10 cellular contexts compared by ENCODE assay signal in genomic region chr6:125584468-125584939, GRCh38.
DNase-seq lines count a peak whose midpoint lies in the region; ATAC-seq and TF ChIP-seq lines count a peak whose summit lies in the region.
"Had no signal": no experiment of that assay in that cellular context is flagged by ENCODE, and none has a peak within 500 bp of the region (broad histone marks: within the 10 kb centered on the region; RNA-seq: fewer than 3 reads in every experiment).

No MANE protein-coding gene starts in this region.

- ATAC-seq in GM18519 (IDR thresholded peaks at IDR 0.05; ENCODE audit: low FRiP score, unreplicated experiment) (no peak), GM18909 (IDR thresholded peaks at IDR 0.05; ENCODE audit: poor library complexity, unreplicated experiment) (no peak)

- peak overlapping the region; percentile 76 for H3K27ac Mint-ChIP-seq in neural crest cell (ENCODE audit: unreplicated experiment)

- H3K4me1 Mint-ChIP-seq in neural crest cell, result peaks cover 26% of the 10 kb centered on the region
- H3K4me1 Mint-ChIP-seq: central memory CD8-positive, alpha-beta T cell had no signal

- DNase-seq in Daoy (ENCODE audit: low read depth) (peak; percentile 55), NCI-H82 treated with DMSO at 0.1 percent for 48 hours (lab: John Stamatoyannopoulos, UW; ENCODE audit: unreplicated experiment) (peak; percentile 32), fibroblast of gingiva (ENCODE audit: low read depth) (peak; percentile 72), neural crest cell (ENCODE audit: low read depth, low spot score) (peak; percentile 29)
- no peak for DNase-seq in stimulated activated CD4-positive, alpha-beta T cell treated with anti-CD3 and anti-CD28 coated beads, Interleukin-1b, Interleukin-23, amount 100 ng/mL, for 48 hours
- DNase-seq in central memory CD4-positive, alpha-beta T cell, result no peak
- DNase-seq: EL had no signal

- H3K36me3 Mint-ChIP-seq in neural crest cell (ENCODE audit: low read depth), result no peaks in the 10 kb centered on the region

- no peak for TF ChIP-seq CTCF in neural crest cell (conservative IDR thresholded peaks at IDR 0.05)

- no peak overlapping the region for H3K4me3 Mint-ChIP-seq in neural crest cell
- H3K4me3 Mint-ChIP-seq: central memory CD8-positive, alpha-beta T cell had no signal

- no peaks in the 10 kb centered on the region for H3K9me3 Mint-ChIP-seq in neural crest cell
- H3K9me3 Mint-ChIP-seq: central memory CD8-positive, alpha-beta T cell had no signal

- peaks cover 19% of the 10 kb centered on the region for H3K27me3 Mint-ChIP-seq in neural crest cell (ENCODE audit: low read depth)

Comparison
In these comparisons a context has a peak if more than half of its experiments do, and no peak if none do; other contexts are left out.
1. DNase-seq: peak in Daoy (single experiment), NCI-H82 treated with DMSO at 0.1 percent for 48 hours (single experiment), fibroblast of gingiva (single experiment) and neural crest cell (single experiment); none in stimulated activated CD4-positive, alpha-beta T cell treated with anti-CD3 and anti-CD28 coated beads, Interleukin-1b, Interleukin-23, amount 100 ng/mL, for 48 hours (single experiment) and central memory CD4-positive, alpha-beta T cell (single experiment).